2 cellular contexts compared by ENCODE assay signal in genomic region chr19:687569-688166, GRCh38.
TF ChIP-seq lines count a peak whose summit lies in the region.

No MANE protein-coding gene starts in this region.

TF ChIP-seq in HEK293, 187 proteins besides CTCF, POLR2A, EP300 and RAD21:
- TF ChIP-seq, protein P1, sequence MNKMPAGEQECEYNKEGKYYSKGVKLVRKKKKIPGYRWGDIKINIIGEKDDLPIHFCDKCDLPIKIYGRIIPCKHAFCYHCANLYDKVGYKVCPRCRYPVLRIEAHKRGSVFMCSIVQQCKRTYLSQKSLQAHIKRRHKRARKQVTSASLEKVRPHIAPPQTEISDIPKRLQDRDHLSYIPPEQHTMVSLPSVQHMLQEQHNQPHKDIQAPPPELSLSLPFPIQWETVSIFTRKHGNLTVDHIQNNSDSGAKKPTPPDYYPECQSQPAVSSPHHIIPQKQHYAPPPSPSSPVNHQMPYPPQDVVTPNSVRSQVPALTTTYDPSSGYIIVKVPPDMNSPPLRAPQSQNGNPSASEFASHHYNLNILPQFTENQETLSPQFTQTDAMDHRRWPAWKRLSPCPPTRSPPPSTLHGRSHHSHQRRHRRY (tag by site-specific recombination; IDR thresholded peaks at IDR 0.05), result no peak
- TF ChIP-seq, protein P2, sequence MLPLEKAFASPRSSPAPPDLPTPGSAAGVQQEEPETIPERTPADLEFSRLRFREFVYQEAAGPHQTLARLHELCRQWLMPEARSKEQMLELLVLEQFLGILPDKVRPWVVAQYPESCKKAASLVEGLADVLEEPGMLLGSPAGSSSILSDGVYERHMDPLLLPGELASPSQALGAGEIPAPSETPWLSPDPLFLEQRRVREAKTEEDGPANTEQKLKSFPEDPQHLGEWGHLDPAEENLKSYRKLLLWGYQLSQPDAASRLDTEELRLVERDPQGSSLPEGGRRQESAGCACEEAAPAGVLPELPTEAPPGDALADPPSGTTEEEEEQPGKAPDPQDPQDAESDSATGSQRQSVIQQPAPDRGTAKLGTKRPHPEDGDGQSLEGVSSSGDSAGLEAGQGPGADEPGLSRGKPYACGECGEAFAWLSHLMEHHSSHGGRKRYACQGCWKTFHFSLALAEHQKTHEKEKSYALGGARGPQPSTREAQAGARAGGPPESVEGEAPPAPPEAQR (tag by site-specific recombination; IDR thresholded peaks at IDR 0.05), result no peak
- TF ChIP-seq ZBTB7A (tag by site-specific recombination; IDR thresholded peaks at IDR 0.05; ENCODE audit: low read depth), result no peak
- 0 out of 2 replicates have a peak, but pooled peaks have one; percentile 28 for TF ChIP-seq ZNF664 (tag by site-specific recombination; IDR thresholded peaks at IDR 0.05)
- no peak for TF ChIP-seq ZNF2 (tag by site-specific recombination; IDR thresholded peaks at IDR 0.05)
- TF ChIP-seq ZNF658 (tag by site-specific recombination; IDR thresholded peaks at IDR 0.05), result no peak
- no peak for TF ChIP-seq PBX3 (CRISPR knock-in tag; IDR thresholded peaks at IDR 0.05)
- TF ChIP-seq ZNF148 (tag by site-specific recombination; IDR thresholded peaks at IDR 0.05; ENCODE audit: borderline replicate concordance), result no peak

TF ChIP-seq in K562, 482 proteins besides CTCF, POLR2A, EP300 and RAD21:
- 0 out of 2 replicates have a peak, but pooled peaks have one; percentile 27 for TF ChIP-seq ZNF436 (CRISPR knock-in tag; IDR thresholded peaks at IDR 0.05)
- no peak for TF ChIP-seq CCAR2 (IDR thresholded peaks at IDR 0.05; ENCODE audit: low read depth, low read length)
- peak; percentile 85 for TF ChIP-seq ZFP36 (IDR thresholded peaks at IDR 0.05; ENCODE audit: low read depth, low read length, partially characterized antibody)
- TF ChIP-seq, protein P3, sequence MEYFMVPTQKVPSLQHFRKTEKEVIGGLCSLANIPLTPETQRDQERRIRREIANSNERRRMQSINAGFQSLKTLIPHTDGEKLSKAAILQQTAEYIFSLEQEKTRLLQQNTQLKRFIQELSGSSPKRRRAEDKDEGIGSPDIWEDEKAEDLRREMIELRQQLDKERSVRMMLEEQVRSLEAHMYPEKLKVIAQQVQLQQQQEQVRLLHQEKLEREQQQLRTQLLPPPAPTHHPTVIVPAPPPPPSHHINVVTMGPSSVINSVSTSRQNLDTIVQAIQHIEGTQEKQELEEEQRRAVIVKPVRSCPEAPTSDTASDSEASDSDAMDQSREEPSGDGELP (CRISPR knock-in tag; IDR thresholded peaks at IDR 0.05; ENCODE audit: borderline replicate concordance), result 0 out of 2 replicates have a peak, but pooled peaks have one; percentile 25
- TF ChIP-seq BCOR (IDR thresholded peaks at IDR 0.05), result peak; percentile 16; the same call in 1 of the 2 replicates
TF ChIP-seq in K562: peak in this region for 4.
